8 cellular contexts compared by ENCODE assay signal in genomic region chr1:100352267-100353072, GRCh38. TPM values are rescaled to one million over a fixed set of nuclear protein-coding genes. Genes with fewer than 3 reads are reported as not detected.
DNase-seq lines count a peak whose midpoint lies in the region; ATAC-seq and TF ChIP-seq lines count a peak whose summit lies in the region.

Gene CDC14A, plus strand, starts transcription at chr1:100352506. Its CDS starts 449 bp downstream, at chr1:100352955.

- POLR2A ChIA-PET in RWPE1 (lab: Yijun Ruan, JAX; ENCODE audit: low non-redundant PET), result interaction anchor here (0.5 kb wide), 1 partner anchor 68 kb away, joined by 11 read pairs; no protein-coding TSS in a partner anchor

- TF ChIP-seq CTCF in GM23338 (conservative IDR thresholded peaks at IDR 0.05; ENCODE audit: low read depth in 2 of 2) (no peak), RWPE1 (conservative IDR thresholded peaks at IDR 0.05; ENCODE audit: low read depth) (no peak), fibroblast of pulmonary artery (IDR thresholded peaks at IDR 0.05; ENCODE audit: low read length, missing control alignments) (no peak), nephron (IDR thresholded peaks at IDR 0.05; ENCODE audit: unreplicated experiment in 3 of 3) (no peak)

- peaks cover 19% of the 10 kb centered on the region for H3K4me1 ChIP-seq in GM23338 (ENCODE audit: insufficient read depth)

- H4K20me1 ChIP-seq in GM23338 (replicated peaks; ENCODE audit: insufficient read depth), result no peaks in the 10 kb centered on the region; the same call in 1 of the 2 replicates

- ATAC-seq in GM23338, result peak; percentile 76

- peaks cover 27% of the 10 kb centered on the region for H3K27me3 Mint-ChIP-seq in GM23338 (ENCODE audit: insufficient read depth, low read depth, poor library complexity)
- no peaks in the 10 kb centered on the region for H3K27me3 Mint-ChIP-seq in activated T-helper 2 cell treated with anti-CD3 and anti-CD28 coated beads, Interferon-gamma antibody, Interleukin-2, Interleukin-4, amounts not matched to agents 10 μg/mL and 5 μg/mL and 100 μg/mL, durations not matched to agents 14 hours and 24 hours and 36 hours (ENCODE audit: low read depth)
- no peaks in the 10 kb centered on the region for H3K27me3 Mint-ChIP-seq in nephron (ENCODE audit: low read depth)
- no peaks in the 10 kb centered on the region for H3K27me3 Mint-ChIP-seq in stimulated activated naive CD8-positive, alpha-beta T cell treated with anti-CD3 and anti-CD28 coated beads, Interleukin-15, Interleukin-2, amounts not matched to agents 100 ng/mL and 50 ng/mL, for 24 hours

- H2AFZ ChIP-seq in GM23338, result peak within 1 kb of the TSS; percentile 58

- no peaks in the 10 kb centered on the region for H3K9me2 ChIP-seq in GM23338 (ENCODE audit: insufficient read depth)

- CTCF ChIA-PET in RWPE1 (lab: Yijun Ruan, JAX), result interaction anchor here (1.4 kb wide), 1 partner anchor 103 kb away, joined by 5 read pairs; no protein-coding TSS in a partner anchor

- H3K36me3 Mint-ChIP-seq in GM23338 (ENCODE audit: low read depth) (peaks cover 15% of the 10 kb centered on the region; the same call in 2 of the 3 replicates), nephron (ENCODE audit: low read depth) (peaks cover 20% of the 10 kb centered on the region)
- H3K36me3 Mint-ChIP-seq in activated T-helper 2 cell treated with anti-CD3 and anti-CD28 coated beads, Interferon-gamma antibody, Interleukin-2, Interleukin-4, amounts not matched to agents 10 μg/mL and 5 μg/mL and 100 μg/mL, durations not matched to agents 14 hours and 24 hours and 36 hours (ENCODE audit: low read depth), result peaks cover 25% of the 10 kb centered on the region
- H3K36me3 Mint-ChIP-seq in stimulated activated naive CD8-positive, alpha-beta T cell treated with anti-CD3 and anti-CD28 coated beads, Interleukin-15, Interleukin-2, amounts not matched to agents 100 ng/mL and 50 ng/mL, for 24 hours (ENCODE audit: low read depth), result peaks cover 17% of the 10 kb centered on the region

- H3K4me1 Mint-ChIP-seq in GM23338 (peaks cover 33% of the 10 kb centered on the region), nephron (peaks cover 37% of the 10 kb centered on the region)
- peaks cover 41% of the 10 kb centered on the region for H3K4me1 Mint-ChIP-seq in activated T-helper 2 cell treated with anti-CD3 and anti-CD28 coated beads, Interferon-gamma antibody, Interleukin-2, Interleukin-4, amounts not matched to agents 10 μg/mL and 5 μg/mL and 100 μg/mL, durations not matched to agents 14 hours and 24 hours and 36 hours (ENCODE audit: low read depth)
- peaks cover 43% of the 10 kb centered on the region for H3K4me1 Mint-ChIP-seq in stimulated activated naive CD8-positive, alpha-beta T cell treated with anti-CD3 and anti-CD28 coated beads, Interleukin-15, Interleukin-2, amounts not matched to agents 100 ng/mL and 50 ng/mL, for 24 hours (ENCODE audit: low read depth)

- H3K9me3 Mint-ChIP-seq in GM23338 (no peaks in the 10 kb centered on the region; the same call in 2 of the 3 replicates), nephron (no peaks in the 10 kb centered on the region)
- no peaks in the 10 kb centered on the region for H3K9me3 Mint-ChIP-seq in activated T-helper 2 cell treated with anti-CD3 and anti-CD28 coated beads, Interferon-gamma antibody, Interleukin-2, Interleukin-4, amounts not matched to agents 10 μg/mL and 5 μg/mL and 100 μg/mL, durations not matched to agents 14 hours and 24 hours and 36 hours
- H3K9me3 Mint-ChIP-seq in stimulated activated naive CD8-positive, alpha-beta T cell treated with anti-CD3 and anti-CD28 coated beads, Interleukin-15, Interleukin-2, amounts not matched to agents 100 ng/mL and 50 ng/mL, for 24 hours, result no peaks in the 10 kb centered on the region

- intact Hi-C loops in activated T-helper 2 cell treated with anti-CD3 and anti-CD28 coated beads, Interferon-gamma antibody, Interleukin-2, Interleukin-4, amounts not matched to agents 10 μg/mL and 5 μg/mL and 100 μg/mL, durations not matched to agents 14 hours and 24 hours and 36 hours (cut with micrococcal nuclease), result loop anchor here (1.0 to 10.0 kb wide), 7 partner anchors 25 to 538 kb away; partner anchors contain the start of gene RTCA

- H3K4me2 ChIP-seq in GM23338, result peak within 1 kb of the TSS; percentile 89

- H3K27me3 ChIP-seq in GM23338 (ENCODE audit: insufficient read depth), result no peaks in the 10 kb centered on the region

- peak within 1 kb of the TSS; percentile 92 for H3K27ac ChIP-seq in GM23338 (ENCODE audit: low read depth)
- H3K27ac ChIP-seq in RWPE1, result peak within 1 kb of the TSS; percentile 93

- DNase-seq in EH (ENCODE audit: low read depth) (peak; percentile 97), GM23338 (ENCODE audit: low spot score) (peak; percentile 99), LHCN-M2 (ENCODE audit: low read depth) (peak; percentile 97), RWPE1 (ENCODE audit: low spot score) (peak; percentile 93), fibroblast of pulmonary artery (ENCODE audit: low read depth) (peak; percentile 96)
- DNase-seq in activated T-helper 2 cell treated with anti-CD3 and anti-CD28 coated beads, Interferon-gamma antibody, Interleukin-2, Interleukin-4, amounts not matched to agents 10 μg/mL and 5 μg/mL and 100 μg/mL, durations not matched to agents 14 hours and 24 hours and 36 hours (ENCODE audit: low spot score), result peak; percentile 79

- no peaks in the 10 kb centered on the region for H3F3A ChIP-seq in GM23338 (replicated peaks; ENCODE audit: low read depth)

- no peaks in the 10 kb centered on the region for H3K36me3 ChIP-seq in GM23338 (ENCODE audit: insufficient read depth)

- H3K79me2 ChIP-seq in GM23338 (replicated peaks; ENCODE audit: insufficient read depth), result peaks cover 38% of the 10 kb centered on the region

- H3K4me3 Mint-ChIP-seq in GM23338 (peak within 1 kb of the TSS; percentile 90), nephron (peak within 1 kb of the TSS; percentile 94 to 100 (median 99))
- H3K4me3 Mint-ChIP-seq in activated T-helper 2 cell treated with anti-CD3 and anti-CD28 coated beads, Interferon-gamma antibody, Interleukin-2, Interleukin-4, amounts not matched to agents 10 μg/mL and 5 μg/mL and 100 μg/mL, durations not matched to agents 14 hours and 24 hours and 36 hours (ENCODE audit: low read depth), result peak within 1 kb of the TSS; percentile 87
- peak within 1 kb of the TSS; percentile 86 for H3K4me3 Mint-ChIP-seq in stimulated activated naive CD8-positive, alpha-beta T cell treated with anti-CD3 and anti-CD28 coated beads, Interleukin-15, Interleukin-2, amounts not matched to agents 100 ng/mL and 50 ng/mL, for 24 hours

- H3K4me3 ChIP-seq in GM23338 (peak within 1 kb of the TSS; percentile 88), fibroblast of pulmonary artery (replicated peaks; ENCODE audit: low read depth, low read length) (peak within 1 kb of the TSS; percentile 89)

- H3K27ac Mint-ChIP-seq in GM23338 (peak within 1 kb of the TSS; percentile 97), nephron (peak within 1 kb of the TSS; percentile 96 to 99 (median 99))
- H3K27ac Mint-ChIP-seq in activated T-helper 2 cell treated with anti-CD3 and anti-CD28 coated beads, Interferon-gamma antibody, Interleukin-2, Interleukin-4, amounts not matched to agents 10 μg/mL and 5 μg/mL and 100 μg/mL, durations not matched to agents 14 hours and 24 hours and 36 hours, result peak within 1 kb of the TSS; percentile 89
- peak within 1 kb of the TSS; percentile 98 for H3K27ac Mint-ChIP-seq in stimulated activated naive CD8-positive, alpha-beta T cell treated with anti-CD3 and anti-CD28 coated beads, Interleukin-15, Interleukin-2, amounts not matched to agents 100 ng/mL and 50 ng/mL, for 24 hours

TF ChIP-seq in GM23338, 12 proteins besides CTCF, POLR2A, EP300 and RAD21:
- no peak for TF ChIP-seq ZNF114 (CRISPR knock-in tag; IDR thresholded peaks at IDR 0.05)
- TF ChIP-seq POLR2AphosphoS5 (IDR thresholded peaks at IDR 0.05; ENCODE audit: low read depth), result peak; percentile 90
- peak; percentile 35; the same call in 1 of the 2 replicates for TF ChIP-seq ETS1 (IDR thresholded peaks at IDR 0.05)

RNA-seq across cellular contexts. Expression of gene CDC14A, which starts in this region (rescaled TPM):
- total RNA-seq in GM23338 (2014; rRNA removed; shearing (Covaris generic)), result 20.8 and 25.3 TPM in 2 replicates
- polyA plus RNA-seq in GM23338 (2016; fragmentation: Nextera tagmentation; extraction: Ambion mirVana), result 10.5 and 11.1 TPM in 2 replicates
- total RNA-seq in LHCN-M2 (2014; rRNA removed), result 5.8 and 6.7 TPM in 2 replicates
- polyA plus RNA-seq in LHCN-M2 (2012), result 1.5 TPM
- total RNA-seq in activated T-helper 2 cell treated with anti-CD3 and anti-CD28 coated beads, Interferon-gamma antibody, Interleukin-2, Interleukin-4, amounts not matched to agents 10 μg/mL and 5 μg/mL and 100 μg/mL, durations not matched to agents 14 hours and 24 hours and 36 hours, result 10.3 and 11.0 TPM in 2 replicates

Comparison
In these comparisons a context has a peak if more than half of its experiments do, and no peak if none do; other contexts are left out.
1. Peak in every context shown above with its lines: DNase-seq, ATAC-seq, H3K4me3 ChIP-seq and H3K27ac ChIP-seq.